17 cellular contexts compared by ENCODE assay signal in genomic region chr3:71685686-71686085, GRCh38.
"Had no signal": no experiment of that assay in that cellular context is flagged by ENCODE, and none has a peak within 500 bp of the region (broad histone marks: within the 10 kb centered on the region; RNA-seq: fewer than 3 reads in every experiment).

No MANE protein-coding gene starts in this region.

- H3K9me3 ChIP-seq: body of pancreas, lower lobe of right lung, SK-N-SH, testis, upper lobe of left lung had no signal

- H3K9me3 Mint-ChIP-seq: naive thymus-derived CD8-positive, alpha-beta T cell had no signal

- ATAC-seq: body of pancreas; left lobe of liver; lower lobe of right lung; naive thymus-derived CD8-positive, alpha-beta T cell had no signal

- H3K27ac Mint-ChIP-seq: neural progenitor cell had no signal

- DNase-seq: activated CD4-positive, alpha-beta T cell treated with anti-CD3 and anti-CD28 coated beads for 1 hour; activated CD4-positive, alpha-beta T cell treated with anti-CD3 and anti-CD28 coated beads, Interleukin-2, amount 50 U/mL, for 4 hours; activated naive CD4-positive, alpha-beta T cell treated with Interleukin-2 at 50 U/mL for 16 hours; activated T-cell treated with anti-CD3 and anti-CD28 coated beads, Interleukin-2, amount 50 U/mL, for 1 hour; body of pancreas; kidney; lower lobe of right lung; naive thymus-derived CD8-positive, alpha-beta T cell; SK-N-SH; stimulated activated CD4-positive, alpha-beta T cell treated with anti-CD3 and anti-CD28 coated beads, Interleukin-2, amount 100 ng/mL, for 48 hours; stimulated activated CD8-positive, alpha-beta memory T cell treated with anti-CD3 and anti-CD28 coated beads, Interleukin-4, amount 100 ng/mL, for 48 hours; stimulated activated naive CD4-positive, alpha-beta T cell; testis; upper lobe of left lung had no signal

- H3K27me3 Mint-ChIP-seq: naive thymus-derived CD8-positive, alpha-beta T cell had no signal

- H3K27ac ChIP-seq: body of pancreas, lower lobe of right lung, neural progenitor cell, testis, upper lobe of left lung had no signal

- H3K4me3 Mint-ChIP-seq: naive thymus-derived CD8-positive, alpha-beta T cell; neural progenitor cell had no signal

- H3K36me3 ChIP-seq: neural progenitor cell had no signal

- H3K9me2 ChIP-seq: SK-N-SH had no signal

- H2AFZ ChIP-seq: neural progenitor cell had no signal

- H3K4me3 ChIP-seq: body of pancreas, lower lobe of right lung, neural progenitor cell, smooth muscle cell, testis, upper lobe of left lung had no signal

- H3K27me3 ChIP-seq: body of pancreas, neural progenitor cell, testis, upper lobe of left lung had no signal
